ENCODE assay signal across 1 cellular context in the genomic region with DNA sequence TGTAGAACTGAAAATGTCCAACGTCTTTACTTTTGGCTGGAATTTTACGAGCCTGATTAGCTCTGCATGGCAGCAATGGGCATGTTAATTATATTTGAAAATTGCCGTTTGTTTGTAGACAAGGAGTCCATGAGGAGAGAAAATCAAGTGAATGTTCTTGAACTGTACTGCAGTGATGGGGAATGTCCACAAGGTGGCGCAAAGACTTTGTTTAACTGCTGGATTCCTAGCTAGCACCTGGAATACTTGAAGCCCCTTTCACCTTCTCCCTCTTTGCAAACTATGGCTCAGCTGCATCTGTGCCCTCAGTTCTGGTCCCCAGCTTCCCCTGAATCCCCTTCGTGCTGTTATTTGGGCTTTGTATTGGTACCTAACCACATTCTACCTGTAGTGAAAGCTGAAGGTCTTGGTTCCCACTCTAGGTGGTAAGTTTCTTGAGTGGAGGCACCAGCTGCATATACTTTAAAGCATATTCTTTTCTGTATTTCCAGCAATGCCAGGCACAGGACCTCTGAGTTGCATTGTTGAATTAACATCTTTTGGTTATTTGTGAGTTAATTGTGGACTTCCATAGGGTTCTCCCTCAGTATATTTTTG.
TF ChIP-seq lines count a peak whose summit lies in the region.

No MANE protein-coding gene starts in this region.

TF ChIP-seq in GM23338, 12 proteins besides CTCF, POLR2A, EP300 and RAD21 (continued from another document):
- TF ChIP-seq, protein P1, sequence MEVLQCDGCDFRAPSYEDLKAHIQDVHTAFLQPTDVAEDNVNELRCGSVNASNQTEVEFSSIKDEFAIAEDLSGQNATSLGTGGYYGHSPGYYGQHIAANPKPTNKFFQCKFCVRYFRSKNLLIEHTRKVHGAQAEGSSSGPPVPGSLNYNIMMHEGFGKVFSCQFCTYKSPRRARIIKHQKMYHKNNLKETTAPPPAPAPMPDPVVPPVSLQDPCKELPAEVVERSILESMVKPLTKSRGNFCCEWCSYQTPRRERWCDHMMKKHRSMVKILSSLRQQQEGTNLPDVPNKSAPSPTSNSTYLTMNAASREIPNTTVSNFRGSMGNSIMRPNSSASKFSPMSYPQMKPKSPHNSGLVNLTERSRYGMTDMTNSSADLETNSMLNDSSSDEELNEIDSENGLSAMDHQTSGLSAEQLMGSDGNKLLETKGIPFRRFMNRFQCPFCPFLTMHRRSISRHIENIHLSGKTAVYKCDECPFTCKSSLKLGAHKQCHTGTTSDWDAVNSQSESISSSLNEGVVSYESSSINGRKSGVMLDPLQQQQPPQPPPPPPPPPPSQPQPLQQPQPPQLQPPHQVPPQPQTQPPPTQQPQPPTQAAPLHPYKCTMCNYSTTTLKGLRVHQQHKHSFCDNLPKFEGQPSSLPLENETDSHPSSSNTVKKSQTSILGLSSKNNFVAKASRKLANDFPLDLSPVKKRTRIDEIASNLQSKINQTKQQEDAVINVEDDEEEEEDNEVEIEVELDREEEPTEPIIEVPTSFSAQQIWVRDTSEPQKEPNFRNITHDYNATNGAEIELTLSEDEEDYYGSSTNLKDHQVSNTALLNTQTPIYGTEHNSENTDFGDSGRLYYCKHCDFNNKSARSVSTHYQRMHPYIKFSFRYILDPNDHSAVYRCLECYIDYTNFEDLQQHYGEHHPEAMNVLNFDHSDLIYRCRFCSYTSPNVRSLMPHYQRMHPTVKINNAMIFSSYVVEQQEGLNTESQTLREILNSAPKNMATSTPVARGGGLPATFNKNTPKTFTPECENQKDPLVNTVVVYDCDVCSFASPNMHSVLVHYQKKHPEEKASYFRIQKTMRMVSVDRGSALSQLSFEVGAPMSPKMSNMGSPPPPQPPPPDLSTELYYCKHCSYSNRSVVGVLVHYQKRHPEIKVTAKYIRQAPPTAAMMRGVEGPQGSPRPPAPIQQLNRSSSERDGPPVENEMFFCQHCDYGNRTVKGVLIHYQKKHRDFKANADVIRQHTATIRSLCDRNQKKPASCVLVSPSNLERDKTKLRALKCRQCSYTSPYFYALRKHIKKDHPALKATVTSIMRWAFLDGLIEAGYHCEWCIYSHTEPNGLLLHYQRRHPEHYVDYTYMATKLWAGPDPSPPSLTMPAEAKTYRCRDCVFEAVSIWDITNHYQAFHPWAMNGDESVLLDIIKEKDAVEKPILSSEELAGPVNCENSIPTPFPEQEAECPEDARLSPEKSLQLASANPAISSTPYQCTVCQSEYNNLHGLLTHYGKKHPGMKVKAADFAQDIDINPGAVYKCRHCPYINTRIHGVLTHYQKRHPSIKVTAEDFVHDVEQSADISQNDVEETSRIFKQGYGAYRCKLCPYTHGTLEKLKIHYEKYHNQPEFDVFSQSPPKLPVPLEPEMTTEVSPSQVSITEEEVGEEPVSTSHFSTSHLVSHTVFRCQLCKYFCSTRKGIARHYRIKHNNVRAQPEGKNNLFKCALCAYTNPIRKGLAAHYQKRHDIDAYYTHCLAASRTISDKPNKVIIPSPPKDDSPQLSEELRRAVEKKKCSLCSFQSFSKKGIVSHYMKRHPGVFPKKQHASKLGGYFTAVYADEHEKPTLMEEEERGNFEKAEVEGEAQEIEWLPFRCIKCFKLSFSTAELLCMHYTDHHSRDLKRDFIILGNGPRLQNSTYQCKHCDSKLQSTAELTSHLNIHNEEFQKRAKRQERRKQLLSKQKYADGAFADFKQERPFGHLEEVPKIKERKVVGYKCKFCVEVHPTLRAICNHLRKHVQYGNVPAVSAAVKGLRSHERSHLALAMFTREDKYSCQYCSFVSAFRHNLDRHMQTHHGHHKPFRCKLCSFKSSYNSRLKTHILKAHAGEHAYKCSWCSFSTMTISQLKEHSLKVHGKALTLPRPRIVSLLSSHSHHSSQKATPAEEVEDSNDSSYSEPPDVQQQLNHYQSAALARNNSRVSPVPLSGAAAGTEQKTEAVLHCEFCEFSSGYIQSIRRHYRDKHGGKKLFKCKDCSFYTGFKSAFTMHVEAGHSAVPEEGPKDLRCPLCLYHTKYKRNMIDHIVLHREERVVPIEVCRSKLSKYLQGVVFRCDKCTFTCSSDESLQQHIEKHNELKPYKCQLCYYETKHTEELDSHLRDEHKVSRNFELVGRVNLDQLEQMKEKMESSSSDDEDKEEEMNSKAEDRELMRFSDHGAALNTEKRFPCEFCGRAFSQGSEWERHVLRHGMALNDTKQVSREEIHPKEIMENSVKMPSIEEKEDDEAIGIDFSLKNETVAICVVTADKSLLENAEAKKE (CRISPR knock-in tag; IDR thresholded peaks at IDR 0.05), result no peak
